Comparison of ENCODE assay signal across 8 cellular contexts in the genomic region with DNA sequence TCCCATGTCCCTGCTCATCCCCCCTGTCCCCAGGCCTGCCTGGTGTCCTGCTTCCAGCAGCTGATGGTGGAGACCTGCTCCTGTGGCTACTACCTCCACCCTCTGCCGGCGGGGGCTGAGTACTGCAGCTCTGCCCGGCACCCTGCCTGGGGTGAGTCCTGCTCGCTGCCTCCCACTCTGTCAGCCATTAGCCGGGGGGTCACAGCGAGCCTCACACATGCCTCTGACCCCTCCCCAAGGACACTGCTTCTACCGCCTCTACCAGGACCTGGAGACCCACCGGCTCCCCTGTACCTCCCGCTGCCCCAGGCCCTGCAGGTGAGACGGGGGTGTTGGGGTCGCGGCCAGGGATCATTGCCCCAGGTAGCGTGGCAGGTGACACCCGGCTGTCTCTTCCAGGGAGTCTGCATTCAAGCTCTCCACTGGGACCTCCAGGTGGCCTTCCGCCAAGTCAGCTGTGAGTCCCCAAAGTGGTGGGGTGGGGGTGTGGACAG. TPM values are rescaled to one million over a fixed set of nuclear protein-coding genes. Genes with fewer than 3 reads are reported as not detected.
A peak's percentile ranks its signal among the peaks of the same experiment; 100 is the strongest.
DNase-seq lines count a peak whose midpoint lies in the region; ATAC-seq and TF ChIP-seq lines count a peak whose summit lies in the region.
"Had no signal": no experiment of that assay in that cellular context is flagged by ENCODE, and none has a peak within 500 bp of the region (broad histone marks: within the 10 kb centered on the region; RNA-seq: fewer than 3 reads in every experiment).

No MANE protein-coding gene starts in this region.

- no peak overlapping the region for H3K27ac Mint-ChIP-seq in activated CD4-positive, alpha-beta memory T cell treated with anti-CD3 and anti-CD28 coated beads for 36 hours
- H3K27ac Mint-ChIP-seq in endothelial cell (ENCODE audit: unreplicated experiment) (no peak overlapping the region), nephron (no peak overlapping the region)
- H3K27ac Mint-ChIP-seq: T-helper 1 cell treated with Interleukin-12 subunit alpha and Interleukin-12 subunit beta and Interleukin-4 antibody, amounts not matched to agents 30 μg/mL and 1 μg/mL, for 36 hours had no signal

- CTCF ChIA-PET in activated CD4-positive, alpha-beta memory T cell treated with anti-CD3 and anti-CD28 coated beads for 36 hours (lab: Charles Lee): interaction anchor here (0.9 to 2.8 kb wide), 8 partner anchors 15 to 308 kb away, joined by 3 to 74 read pairs (median 4); a partner anchor contains a TSS

- intact Hi-C loops in activated CD4-positive, alpha-beta memory T cell treated with anti-CD3 and anti-CD28 coated beads for 36 hours (cut with micrococcal nuclease): loop anchor here (2.0 kb wide), 1 partner anchor 167 kb away; no protein-coding TSS in a partner anchor

- H3K4me1 Mint-ChIP-seq in activated CD4-positive, alpha-beta memory T cell treated with anti-CD3 and anti-CD28 coated beads for 36 hours (ENCODE audit: low read depth): peaks cover 4% of the 10 kb centered on the region
- H3K4me1 Mint-ChIP-seq in endothelial cell (ENCODE audit: unreplicated experiment) (no peaks in the 10 kb centered on the region), nephron (no peaks in the 10 kb centered on the region)

- H3K27me3 Mint-ChIP-seq in activated CD4-positive, alpha-beta memory T cell treated with anti-CD3 and anti-CD28 coated beads for 36 hours: no peaks in the 10 kb centered on the region
- H3K27me3 Mint-ChIP-seq in endothelial cell (ENCODE audit: unreplicated experiment): peaks cover 4% of the 10 kb centered on the region
- H3K27me3 Mint-ChIP-seq in nephron (ENCODE audit: low read depth): no peaks in the 10 kb centered on the region

- DNase-seq in NCI-H2171 treated with DMSO at 0.1 percent for 48 hours (lab: John Stamatoyannopoulos, UW): peak; percentile 27
- peak; percentile 71 for DNase-seq in activated CD4-positive, alpha-beta memory T cell treated with anti-CD3 and anti-CD28 coated beads for 36 hours
- DNase-seq in endothelial cell (ENCODE audit: low spot score): peak; percentile 87
- DNase-seq in DMS114 treated with DMSO at 0.1 percent for 48 hours (lab: John Stamatoyannopoulos, UW; ENCODE audit: unreplicated experiment): no peak

- no peaks in the 10 kb centered on the region for H3K36me3 Mint-ChIP-seq in activated CD4-positive, alpha-beta memory T cell treated with anti-CD3 and anti-CD28 coated beads for 36 hours
- H3K36me3 Mint-ChIP-seq in endothelial cell (ENCODE audit: low read depth, unreplicated experiment): no peaks in the 10 kb centered on the region
- no peaks in the 10 kb centered on the region for H3K36me3 Mint-ChIP-seq in nephron (ENCODE audit: low read depth)

- H3K9me3 Mint-ChIP-seq in activated CD4-positive, alpha-beta memory T cell treated with anti-CD3 and anti-CD28 coated beads for 36 hours: no peaks in the 10 kb centered on the region
- H3K9me3 Mint-ChIP-seq in endothelial cell (ENCODE audit: unreplicated experiment): no peaks in the 10 kb centered on the region
- H3K9me3 Mint-ChIP-seq in nephron: no peaks in the 10 kb centered on the region
- H3K9me3 Mint-ChIP-seq: T-helper 1 cell treated with Interleukin-12 subunit alpha and Interleukin-12 subunit beta and Interleukin-4 antibody, amounts not matched to agents 30 μg/mL and 1 μg/mL, for 36 hours had no signal

- ATAC-seq in GM19351 (IDR thresholded peaks at IDR 0.05; ENCODE audit: unreplicated experiment): no peak

- TF ChIP-seq CTCF in GM12874 (IDR thresholded peaks at IDR 0.05; ENCODE audit: insufficient read depth, low read depth, low read length) (peak; percentile 56; the same call in 1 of the 2 replicates), endothelial cell (IDR thresholded peaks at IDR 0.05; ENCODE audit: unreplicated experiment) (peak; percentile 50), nephron (IDR thresholded peaks at IDR 0.05; ENCODE audit: unreplicated experiment in 3 of 3) (peak; percentile 37 to 57 (median 46))

- POLR2A ChIA-PET in activated CD4-positive, alpha-beta memory T cell treated with anti-CD3 and anti-CD28 coated beads for 36 hours (lab: Charles Lee): no interaction called here

- H3K4me3 Mint-ChIP-seq in activated CD4-positive, alpha-beta memory T cell treated with anti-CD3 and anti-CD28 coated beads for 36 hours: no peak overlapping the region
- H3K4me3 Mint-ChIP-seq in endothelial cell (ENCODE audit: unreplicated experiment) (no peak overlapping the region), nephron (no peak overlapping the region)
- H3K4me3 Mint-ChIP-seq: T-helper 1 cell treated with Interleukin-12 subunit alpha and Interleukin-12 subunit beta and Interleukin-4 antibody, amounts not matched to agents 30 μg/mL and 1 μg/mL, for 36 hours had no signal

RNA-seq across cellular contexts. Expression of a gene that starts 10.0 kb away (rescaled TPM):
- total RNA-seq in activated CD4-positive, alpha-beta memory T cell treated with anti-CD3 and anti-CD28 coated beads for 36 hours: 1 to 10 TPM; 4.9 to 7.2 TPM
- total RNA-seq in endothelial cell (ENCODE audit: unreplicated experiment): 3.9 TPM

RNA-seq across cellular contexts. Expression of a gene that starts 16.6 kb away (rescaled TPM):
- 10 to 100 TPM; 58.7 to 61.6 TPM for total RNA-seq in activated CD4-positive, alpha-beta memory T cell treated with anti-CD3 and anti-CD28 coated beads for 36 hours
- total RNA-seq in endothelial cell (ENCODE audit: unreplicated experiment): 71.9 TPM

RNA-seq across cellular contexts. Expression of a gene that starts 17.4 kb away (rescaled TPM):
- 10 to 100 TPM; 31.8 to 32.0 TPM for total RNA-seq in activated CD4-positive, alpha-beta memory T cell treated with anti-CD3 and anti-CD28 coated beads for 36 hours
- total RNA-seq in endothelial cell (ENCODE audit: unreplicated experiment): 54.0 TPM

RNA-seq across cellular contexts. Expression of a gene that starts 18.1 kb away (rescaled TPM):
- total RNA-seq in activated CD4-positive, alpha-beta memory T cell treated with anti-CD3 and anti-CD28 coated beads for 36 hours: 10 to 100 TPM; 19.7 to 23.1 TPM
- total RNA-seq in endothelial cell (ENCODE audit: unreplicated experiment): 14.0 TPM

RNA-seq across cellular contexts. Expression of a gene that starts 34.2 kb away (rescaled TPM):
- 100 to 1,000 TPM; 107 to 120 TPM for total RNA-seq in activated CD4-positive, alpha-beta memory T cell treated with anti-CD3 and anti-CD28 coated beads for 36 hours
- total RNA-seq in endothelial cell (ENCODE audit: unreplicated experiment): 104 TPM
